20 cellular contexts compared by ENCODE assay signal in the genomic region with DNA sequence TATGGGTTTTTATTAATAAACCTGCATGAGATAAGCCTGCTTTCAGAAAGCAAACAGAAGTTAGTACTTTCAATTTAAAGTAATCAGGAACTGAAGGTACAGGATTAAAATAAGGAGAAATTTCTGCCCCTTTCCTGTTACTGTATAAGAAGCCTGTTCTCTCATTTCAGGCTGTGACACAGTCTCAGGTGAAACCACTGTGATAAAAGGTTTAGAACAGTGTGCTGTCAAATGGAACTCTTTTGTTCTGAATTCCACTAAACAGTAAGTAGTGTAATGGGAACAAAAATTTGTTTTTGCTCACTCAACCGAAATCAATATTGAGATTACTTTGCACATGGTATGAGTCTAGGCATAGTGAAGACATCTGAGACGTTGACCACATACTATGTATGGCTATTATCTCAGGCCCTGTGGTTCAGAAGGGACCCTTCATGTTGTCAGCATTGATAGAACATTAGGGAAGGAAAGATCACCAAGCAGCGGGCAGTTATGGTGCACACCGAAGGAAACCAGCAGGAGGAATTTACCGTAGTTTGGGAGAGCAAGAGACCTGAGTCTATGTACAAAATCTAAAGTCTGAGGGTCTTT. TPM values are rescaled to one million over a fixed set of nuclear protein-coding genes. Genes with fewer than 3 reads are reported as not detected.
DNase-seq lines count a peak whose midpoint lies in the region; ATAC-seq and TF ChIP-seq lines count a peak whose summit lies in the region.
"Had no signal": no experiment of that assay in that cellular context is flagged by ENCODE, and none has a peak within 500 bp of the region (broad histone marks: within the 10 kb centered on the region; RNA-seq: fewer than 3 reads in every experiment).

No MANE protein-coding gene starts in this region.

- peaks cover 27% of the 10 kb centered on the region for H3K4me1 Mint-ChIP-seq in Caco-2 (ENCODE audit: low read depth, unreplicated experiment)
- H3K4me1 Mint-ChIP-seq in GM23338, result no peaks in the 10 kb centered on the region
- H3K4me1 Mint-ChIP-seq: CD4-positive, alpha-beta memory T cell had no signal

- CTCF ChIA-PET in Caco-2 (lab: Charles Lee), result no interaction called here

- H4K20me1 ChIP-seq in GM23338 (replicated peaks; ENCODE audit: insufficient read depth), result no peaks in the 10 kb centered on the region
- H4K20me1 ChIP-seq: BLaER1 had no signal

- H3K9me3 Mint-ChIP-seq in Caco-2 (ENCODE audit: unreplicated experiment), result peaks cover 12% of the 10 kb centered on the region
- H3K9me3 Mint-ChIP-seq in GM23338, result no peaks in the 10 kb centered on the region
- H3K9me3 Mint-ChIP-seq: CD4-positive, alpha-beta memory T cell; HFFc6; IgD-negative memory B cell had no signal

- H3K9me2 ChIP-seq in GM23338 (ENCODE audit: insufficient read depth), result no peaks in the 10 kb centered on the region

- H3K27me3 Mint-ChIP-seq in Caco-2 (ENCODE audit: insufficient read depth, unreplicated experiment) (no peaks in the 10 kb centered on the region), GM23338 (ENCODE audit: insufficient read depth, low read depth, poor library complexity) (no peaks in the 10 kb centered on the region)

- no peak for ATAC-seq in GM23338
- no peak for ATAC-seq in HG03460 (IDR thresholded peaks at IDR 0.05; ENCODE audit: unreplicated experiment)
- ATAC-seq: A549, HepG2 had no signal

- POLR2A ChIA-PET in Caco-2 (lab: Charles Lee), result no interaction called here

- peaks cover 36% of the 10 kb centered on the region for H3K4me1 ChIP-seq in Caco-2
- H3K4me1 ChIP-seq in GM23338 (ENCODE audit: insufficient read depth), result no peaks in the 10 kb centered on the region
- H3K4me1 ChIP-seq in testis, result no peaks in the 10 kb centered on the region
- H3K4me1 ChIP-seq: A549, BLaER1 had no signal

- peak overlapping the region; percentile 71 for H3K27ac Mint-ChIP-seq in Caco-2 (ENCODE audit: unreplicated experiment)
- H3K27ac Mint-ChIP-seq in GM23338, result no peak overlapping the region
- H3K27ac Mint-ChIP-seq: CD14-positive monocyte; CD4-positive, alpha-beta memory T cell; HFFc6 had no signal

- H3K27me3 ChIP-seq in Caco-2 (replicated peaks; ENCODE audit: control insufficient read depth, insufficient read depth, low read length), result no peaks in the 10 kb centered on the region
- no peaks in the 10 kb centered on the region; the same call in 1 of the 2 replicates for H3K27me3 ChIP-seq in GM23338 (ENCODE audit: insufficient read depth)
- H3K27me3 ChIP-seq in testis, result no peaks in the 10 kb centered on the region
- H3K27me3 ChIP-seq: BLaER1 had no signal

- 0 out of 2 replicates have a peak, but pooled peaks cover 4% of the 10 kb centered on the region for H3K9me3 ChIP-seq in Caco-2
- no peaks in the 10 kb centered on the region for H3K9me3 ChIP-seq in testis
- H3K9me3 ChIP-seq: A549, BLaER1 had no signal

- H3K36me3 ChIP-seq in Caco-2 (ENCODE audit: control insufficient read depth, insufficient read depth, low read length) (no peaks in the 10 kb centered on the region), GM23338 (ENCODE audit: insufficient read depth) (no peaks in the 10 kb centered on the region), testis (ENCODE audit: low read depth, missing control alignments) (no peaks in the 10 kb centered on the region)
- H3K36me3 ChIP-seq: BLaER1 had no signal

- 81 to 88% methylated on average over 5 of the region's 5 CpGs for WGBS in testis, 2 donors

- no peaks in the 10 kb centered on the region for H3K36me3 Mint-ChIP-seq in Caco-2 (ENCODE audit: insufficient read depth, unreplicated experiment)
- H3K36me3 Mint-ChIP-seq in GM23338 (ENCODE audit: low read depth), result no peaks in the 10 kb centered on the region
- H3K36me3 Mint-ChIP-seq: CD14-positive monocyte; CD4-positive, alpha-beta memory T cell had no signal

- no peaks in the 10 kb centered on the region for H3K79me2 ChIP-seq in GM23338 (replicated peaks; ENCODE audit: insufficient read depth)

- H3K27ac ChIP-seq in GM23338 (ENCODE audit: low read depth), result no peak overlapping the region
- peak overlapping the region; percentile 66; the same call in 1 of the 2 replicates for H3K27ac ChIP-seq in VCaP
- H3K27ac ChIP-seq in testis, result no peak overlapping the region
- H3K27ac ChIP-seq: 22Rv1, A549, BLaER1 had no signal

- no peak for DNase-seq in Caco-2
- no peak for DNase-seq in GM23338 (ENCODE audit: low spot score)
- DNase-seq in NCI-H69 (lab: John Stamatoyannopoulos, UW), result peak; percentile 39
- DNase-seq in SHP77 treated with DMSO at 0.1 percent for 48 hours (lab: John Stamatoyannopoulos, UW), result no peak
- no peak for DNase-seq in testis
- DNase-seq in occipital lobe (lab: John Stamatoyannopoulos, UW), result no peak
- DNase-seq: Calu3; CD4-positive, alpha-beta memory T cell; GDM1; HCEC 1CT; HFFc6; KG1 had no signal

- BruUV-seq in Caco-2 (replicated peaks; lab: Mats Ljungman, UMichigan), result no TSS peak

- H2AFZ ChIP-seq in GM23338, result 0 out of 2 replicates have a peak overlapping the region, but pooled peaks have one; percentile 54

- H3K4me3 ChIP-seq in Caco-2 (ENCODE audit: low read depth, low read length), result no peak overlapping the region
- no peak overlapping the region for H3K4me3 ChIP-seq in GM23338
- no peak overlapping the region for H3K4me3 ChIP-seq in testis
- H3K4me3 ChIP-seq: A549, BLaER1 had no signal

- no peak overlapping the region for H3K4me2 ChIP-seq in GM23338
- H3K4me2 ChIP-seq: A549, BLaER1 had no signal

- intact Hi-C loops in Caco-2 (cut with micrococcal nuclease; ENCODE audit: unreplicated experiment) (no loop called here), testis (cut with DNase I; ENCODE audit: low total_unique reads) (no loop called here)

- no peaks in the 10 kb centered on the region for H3F3A ChIP-seq in GM23338 (replicated peaks; ENCODE audit: low read depth)

- TF ChIP-seq POLR2A in testis (IDR thresholded peaks at IDR 0.05), result no peak

- no peak for TF ChIP-seq CTCF in Caco-2 (IDR thresholded peaks at IDR 0.05; ENCODE audit: insufficient read depth in 1 of 2, low read depth in 1 of 2, low read length in 1 of 2, severe bottlenecking in 1 of 2, unreplicated experiment in 1 of 2)
- no peak for TF ChIP-seq CTCF in GM23338 (conservative IDR thresholded peaks at IDR 0.05; ENCODE audit: low read depth in 2 of 2)
- TF ChIP-seq CTCF in VCaP (conservative IDR thresholded peaks at IDR 0.05), result no peak
- no peak for TF ChIP-seq CTCF in testis (IDR thresholded peaks at IDR 0.05)

- H3K4me3 Mint-ChIP-seq in Caco-2 (ENCODE audit: unreplicated experiment), result no peak overlapping the region
- H3K4me3 Mint-ChIP-seq in GM23338, result no peak overlapping the region
- H3K4me3 Mint-ChIP-seq: CD4-positive, alpha-beta memory T cell; HFFc6; IgD-negative memory B cell had no signal

TF ChIP-seq in GM23338, 12 proteins besides CTCF, POLR2A, EP300 and RAD21 (continues in another document):
- TF ChIP-seq EZH2 (IDR thresholded peaks at IDR 0.05; ENCODE audit: low read depth, unreplicated experiment) (no peak), EZH2phosphoT487 (IDR thresholded peaks at IDR 0.05; ENCODE audit: unreplicated experiment) (no peak)

RNA-seq across cellular contexts. Expression of a gene that starts 14.9 kb away (rescaled TPM):
- total RNA-seq in Caco-2 (2022) (2.1 and 4.4 TPM in 2 replicates), testis (1 to 10 TPM; 2.4 to 2.7 TPM), occipital lobe (not detected)
- not detected in 2 replicates for total RNA-seq in GM23338 (2014; rRNA removed; shearing (Covaris generic))
- polyA plus RNA-seq in GM23338 (2016; fragmentation: Nextera tagmentation; extraction: Ambion mirVana) (not detected in 2 replicates), testis (ENCODE audit: insufficient read depth, low read depth, low replicate concordance) (4.6 TPM)
- total RNA-seq: Calu3, HepG2 had no signal
- polyA plus RNA-seq: CD4-positive, alpha-beta memory T cell; HepG2; IgD-negative memory B cell had no signal

RNA-seq across cellular contexts. Expression of a gene that starts 20.8 kb away (rescaled TPM):
- total RNA-seq in Caco-2 (2022), result 38.7 and 40.3 TPM in 2 replicates
- total RNA-seq in GM23338 (2014; rRNA removed; shearing (Covaris generic)), result 12.3 and 20.5 TPM in 2 replicates
- 3.2 and 4.3 TPM in 2 replicates for polyA plus RNA-seq in GM23338 (2016; fragmentation: Nextera tagmentation; extraction: Ambion mirVana)
- total RNA-seq in testis, result 10 to 100 TPM; 22.9 to 26.6 TPM
- 17.5 TPM for polyA plus RNA-seq in testis (ENCODE audit: insufficient read depth, low read depth, low replicate concordance)
- 134 TPM for total RNA-seq in occipital lobe
